Comparison of ENCODE assay signal across 33 cellular contexts in genomic region chr5:116661419-116661818, GRCh38.
"Had no signal": no experiment of that assay in that cellular context is flagged by ENCODE, and none has a peak within 500 bp of the region (broad histone marks: within the 10 kb centered on the region; RNA-seq: fewer than 3 reads in every experiment).

No MANE protein-coding gene starts in this region.

- H3K36me3 Mint-ChIP-seq: activated naive CD4-positive, alpha-beta T cell treated with anti-CD3 and anti-CD28 coated beads, Interleukin-2, amount 50 U/mL, for 24 hours; activated naive CD8-positive, alpha-beta T cell treated with anti-CD3 and anti-CD28 coated beads for 36 hours had no signal

- H3K27me3 ChIP-seq: adrenal gland, body of pancreas, esophagus squamous epithelium, gastroesophageal sphincter had no signal

- DNase-seq: activated B cell treated with CpG ODN at 0.5 μM for 24 hours; activated CD4-positive, alpha-beta T cell treated with anti-CD3 and anti-CD28 coated beads for 48 hours; activated CD4-positive, alpha-beta T cell treated with anti-CD3 and anti-CD28 coated beads, Interleukin-2, amount 50 U/mL, for 1 hour; activated CD4-positive, alpha-beta T cell treated with anti-CD3 and anti-CD28 coated beads, Interleukin-2, amount 50 U/mL, for 48 hours; activated CD8-positive, alpha-beta memory T cell treated with anti-CD3 and anti-CD28 coated beads for 24 hours; activated CD8-positive, alpha-beta T cell treated with anti-CD3 and anti-CD28 coated beads for 36 hours; activated effector memory CD4-positive, alpha-beta T cell treated with anti-CD3 and anti-CD28 coated beads, Interleukin-2, amount 50 U/mL, for 16 hours; activated naive CD4-positive, alpha-beta T cell treated with anti-CD3 and anti-CD28 coated beads for 36 hours; activated naive CD8-positive, alpha-beta T cell treated with anti-CD3 and anti-CD28 coated beads for 36 hours; activated naive CD8-positive, alpha-beta T cell treated with anti-CD3 and anti-CD28 coated beads, Interleukin-2, amount 50 U/mL, for 24 hours; activated T-cell treated with anti-CD3 and anti-CD28 coated beads, Interleukin-2, amount 50 U/mL, for 48 hours; adrenal gland; amygdala; aorta; body of pancreas; caudate nucleus; cortex of kidney; dermis blood vessel endothelial cell; effector CD4-positive, alpha-beta T cell; effector memory CD8-positive, alpha-beta T cell; esophagus squamous epithelium; foreskin melanocyte; T-helper 1 cell; T-helper 17 cell; T1000; WERI-Rb-1 had no signal

- H3K36me3 ChIP-seq: adrenal gland, esophagus squamous epithelium, WERI-Rb-1 had no signal

- H3K9me3 ChIP-seq: adrenal gland had no signal

- H3K27ac Mint-ChIP-seq: activated B cell treated with CpG ODN at 0.5 μM for 24 hours; activated CD8-positive, alpha-beta T cell treated with anti-CD3 and anti-CD28 coated beads for 36 hours; activated naive CD4-positive, alpha-beta T cell treated with anti-CD3 and anti-CD28 coated beads for 36 hours; activated naive CD4-positive, alpha-beta T cell treated with anti-CD3 and anti-CD28 coated beads, Interleukin-2, amount 50 U/mL, for 24 hours; activated naive CD8-positive, alpha-beta T cell treated with anti-CD3 and anti-CD28 coated beads for 36 hours; activated naive CD8-positive, alpha-beta T cell treated with anti-CD3 and anti-CD28 coated beads, Interleukin-2, amount 50 U/mL, for 24 hours; activated T-helper 1 cell treated with anti-CD3 and anti-CD28 coated beads, Interleukin-12 subunit alpha, Interleukin-12 subunit beta, Interleukin-2, Interleukin-4 antibody, amounts not matched to agents 30 ng/mL and 10 ng/mL and 1 ng/mL, durations not matched to agents 14 hours and 24 hours and 36 hours; activated T-helper 2 cell treated with anti-CD3 and anti-CD28 coated beads, Interferon-gamma antibody, Interleukin-2, Interleukin-4, amounts not matched to agents 10 μg/mL and 5 μg/mL and 100 μg/mL, durations not matched to agents 14 hours and 24 hours and 36 hours; effector memory CD8-positive, alpha-beta T cell; T-helper 17 cell; T-helper 2 cell treated with Interferon-gamma antibody and Interleukin-4, amounts not matched to agents 5 μg/mL and 100 μg/mL, for 36 hours had no signal

- H3K4me1 ChIP-seq: adrenal gland, body of pancreas, esophagus squamous epithelium, gastroesophageal sphincter had no signal

- H3K4me1 Mint-ChIP-seq: activated B cell treated with CpG ODN at 0.5 μM for 24 hours; activated naive CD4-positive, alpha-beta T cell treated with anti-CD3 and anti-CD28 coated beads, Interleukin-2, amount 50 U/mL, for 24 hours; activated naive CD8-positive, alpha-beta T cell treated with anti-CD3 and anti-CD28 coated beads for 36 hours; activated naive CD8-positive, alpha-beta T cell treated with anti-CD3 and anti-CD28 coated beads, Interleukin-2, amount 50 U/mL, for 24 hours; T-helper 17 cell had no signal

- H3K9me3 Mint-ChIP-seq: activated CD8-positive, alpha-beta T cell treated with anti-CD3 and anti-CD28 coated beads for 36 hours; activated naive CD8-positive, alpha-beta T cell treated with anti-CD3 and anti-CD28 coated beads, Interleukin-2, amount 50 U/mL, for 24 hours; activated T-helper 1 cell treated with anti-CD3 and anti-CD28 coated beads, Interleukin-12 subunit alpha, Interleukin-12 subunit beta, Interleukin-2, Interleukin-4 antibody, amounts not matched to agents 30 ng/mL and 10 ng/mL and 1 ng/mL, durations not matched to agents 14 hours and 24 hours and 36 hours; activated T-helper 2 cell treated with anti-CD3 and anti-CD28 coated beads, Interferon-gamma antibody, Interleukin-2, Interleukin-4, amounts not matched to agents 10 μg/mL and 5 μg/mL and 100 μg/mL, durations not matched to agents 14 hours and 24 hours and 36 hours had no signal

- H3K4me3 Mint-ChIP-seq: activated B cell treated with CpG ODN at 0.5 μM for 24 hours; activated CD8-positive, alpha-beta T cell treated with anti-CD3 and anti-CD28 coated beads for 36 hours; activated naive CD4-positive, alpha-beta T cell treated with anti-CD3 and anti-CD28 coated beads for 36 hours; activated naive CD4-positive, alpha-beta T cell treated with anti-CD3 and anti-CD28 coated beads, Interleukin-2, amount 50 U/mL, for 24 hours; activated naive CD8-positive, alpha-beta T cell treated with anti-CD3 and anti-CD28 coated beads for 36 hours; activated naive CD8-positive, alpha-beta T cell treated with anti-CD3 and anti-CD28 coated beads, Interleukin-2, amount 50 U/mL, for 24 hours; activated T-helper 1 cell treated with anti-CD3 and anti-CD28 coated beads, Interleukin-12 subunit alpha, Interleukin-12 subunit beta, Interleukin-2, Interleukin-4 antibody, amounts not matched to agents 30 ng/mL and 10 ng/mL and 1 ng/mL, durations not matched to agents 14 hours and 24 hours and 36 hours; effector memory CD8-positive, alpha-beta T cell; T-helper 17 cell; T-helper 2 cell treated with Interferon-gamma antibody and Interleukin-4, amounts not matched to agents 5 μg/mL and 100 μg/mL, for 36 hours had no signal

- H3K4me3 ChIP-seq: adrenal gland, body of pancreas, esophagus squamous epithelium, gastroesophageal sphincter had no signal

- ATAC-seq: activated CD4-positive, CD25-positive, alpha-beta regulatory T cell treated with anti-CD3 and anti-CD28 coated beads, Interleukin-2, amount 50 U/mL, for 24 hours; activated CD8-positive, alpha-beta T cell treated with anti-CD3 and anti-CD28 coated beads for 36 hours; activated naive CD8-positive, alpha-beta T cell treated with anti-CD3 and anti-CD28 coated beads, Interleukin-2, amount 50 U/mL, for 24 hours; body of pancreas; effector memory CD8-positive, alpha-beta T cell; gastroesophageal sphincter; T-helper 17 cell had no signal

- H3K27ac ChIP-seq: adrenal gland, body of pancreas, epithelial cell of prostate, esophagus squamous epithelium, gastroesophageal sphincter, WERI-Rb-1 had no signal
